1 cellular context compared by ENCODE assay signal in the genomic region with DNA sequence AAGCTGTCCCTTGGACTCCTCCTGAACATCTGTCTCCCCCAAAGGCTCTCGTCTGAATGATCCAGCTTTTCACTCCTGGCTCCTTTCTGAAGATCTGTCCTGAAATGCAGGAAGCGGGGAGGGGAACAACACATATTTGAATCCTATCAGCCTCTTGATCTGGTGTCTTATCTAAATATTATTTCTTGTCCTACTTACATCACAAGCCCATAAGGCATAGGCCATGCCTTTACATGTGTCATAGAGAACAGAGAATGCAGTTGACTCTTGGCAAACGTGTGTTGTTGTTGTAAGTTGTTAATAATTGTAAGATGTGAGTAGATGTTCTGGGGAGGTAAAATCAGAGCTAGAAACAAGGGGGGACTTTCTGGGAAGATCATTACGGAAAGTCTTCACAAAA.
TF ChIP-seq lines count a peak whose summit lies in the region.

No MANE protein-coding gene starts in this region.

TF ChIP-seq in IMR-90, 13 proteins besides CTCF, POLR2A, EP300 and RAD21:
- TF ChIP-seq CEBPB (IDR thresholded peaks at IDR 0.05; ENCODE audit: low read depth, low read length) (no peak), SMC3 (IDR thresholded peaks at IDR 0.05; ENCODE audit: low read depth, low read length) (no peak), MAFK (IDR thresholded peaks at IDR 0.05; ENCODE audit: low read depth, low read length) (no peak), MAZ (IDR thresholded peaks at IDR 0.05; ENCODE audit: borderline replicate concordance, low read depth, low read length) (no peak), BHLHE40 (IDR thresholded peaks at IDR 0.05; ENCODE audit: low read depth, low read length) (no peak), RFX5 (IDR thresholded peaks at IDR 0.05; ENCODE audit: low read depth, low read length) (no peak), RCOR1 (IDR thresholded peaks at IDR 0.05; ENCODE audit: insufficient replicate concordance, low read length) (no peak), NFE2L2 (IDR thresholded peaks at IDR 0.05; ENCODE audit: low read depth, low read length) (no peak), CHD1 (IDR thresholded peaks at IDR 0.05; ENCODE audit: low read depth, low read length) (no peak), MXI1 (IDR thresholded peaks at IDR 0.05; ENCODE audit: borderline replicate concordance, low read depth, low read length) (no peak), FOS (IDR thresholded peaks at IDR 0.05; ENCODE audit: low read depth, low read length) (no peak)
- TF ChIP-seq, protein P1, sequence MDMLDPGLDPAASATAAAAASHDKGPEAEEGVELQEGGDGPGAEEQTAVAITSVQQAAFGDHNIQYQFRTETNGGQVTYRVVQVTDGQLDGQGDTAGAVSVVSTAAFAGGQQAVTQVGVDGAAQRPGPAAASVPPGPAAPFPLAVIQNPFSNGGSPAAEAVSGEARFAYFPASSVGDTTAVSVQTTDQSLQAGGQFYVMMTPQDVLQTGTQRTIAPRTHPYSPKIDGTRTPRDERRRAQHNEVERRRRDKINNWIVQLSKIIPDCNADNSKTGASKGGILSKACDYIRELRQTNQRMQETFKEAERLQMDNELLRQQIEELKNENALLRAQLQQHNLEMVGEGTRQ (IDR thresholded peaks at IDR 0.05; ENCODE audit: low read depth, low read length) = no peak
- TF ChIP-seq, protein P2, sequence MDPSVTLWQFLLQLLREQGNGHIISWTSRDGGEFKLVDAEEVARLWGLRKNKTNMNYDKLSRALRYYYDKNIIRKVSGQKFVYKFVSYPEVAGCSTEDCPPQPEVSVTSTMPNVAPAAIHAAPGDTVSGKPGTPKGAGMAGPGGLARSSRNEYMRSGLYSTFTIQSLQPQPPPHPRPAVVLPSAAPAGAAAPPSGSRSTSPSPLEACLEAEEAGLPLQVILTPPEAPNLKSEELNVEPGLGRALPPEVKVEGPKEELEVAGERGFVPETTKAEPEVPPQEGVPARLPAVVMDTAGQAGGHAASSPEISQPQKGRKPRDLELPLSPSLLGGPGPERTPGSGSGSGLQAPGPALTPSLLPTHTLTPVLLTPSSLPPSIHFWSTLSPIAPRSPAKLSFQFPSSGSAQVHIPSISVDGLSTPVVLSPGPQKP (IDR thresholded peaks at IDR 0.05; ENCODE audit: borderline replicate concordance, low read depth, low read length) = no peak
